6 cellular contexts compared by ENCODE assay signal in the genomic region with DNA sequence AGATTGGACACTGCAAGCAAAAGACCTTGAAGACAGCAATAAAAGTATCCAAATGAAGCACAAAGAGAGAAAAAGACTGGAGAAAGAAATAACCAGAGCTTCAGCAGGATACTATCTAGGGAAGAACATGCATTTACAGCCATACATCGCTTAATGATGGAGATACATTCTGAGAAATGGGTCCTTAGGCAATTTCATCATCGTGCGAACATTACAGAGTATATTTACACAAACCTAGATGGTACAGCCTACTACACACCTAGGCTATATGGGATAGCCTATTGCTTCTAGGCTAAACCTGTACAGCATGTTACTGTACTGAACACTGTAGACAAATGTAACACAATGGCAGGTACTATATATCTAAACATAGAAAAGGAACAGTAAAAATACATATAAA.
"Had no signal": no experiment of that assay in that cellular context is flagged by ENCODE, and none has a peak within 500 bp of the region (broad histone marks: within the 10 kb centered on the region; RNA-seq: fewer than 3 reads in every experiment).

No MANE protein-coding gene starts in this region.

- DNase-seq: GDM1, GF-D8 had no signal

- FAIRE-seq: GM12891, GM12892, GM18507, GM19239 had no signal
